8 cellular contexts compared by ENCODE assay signal in the genomic region with DNA sequence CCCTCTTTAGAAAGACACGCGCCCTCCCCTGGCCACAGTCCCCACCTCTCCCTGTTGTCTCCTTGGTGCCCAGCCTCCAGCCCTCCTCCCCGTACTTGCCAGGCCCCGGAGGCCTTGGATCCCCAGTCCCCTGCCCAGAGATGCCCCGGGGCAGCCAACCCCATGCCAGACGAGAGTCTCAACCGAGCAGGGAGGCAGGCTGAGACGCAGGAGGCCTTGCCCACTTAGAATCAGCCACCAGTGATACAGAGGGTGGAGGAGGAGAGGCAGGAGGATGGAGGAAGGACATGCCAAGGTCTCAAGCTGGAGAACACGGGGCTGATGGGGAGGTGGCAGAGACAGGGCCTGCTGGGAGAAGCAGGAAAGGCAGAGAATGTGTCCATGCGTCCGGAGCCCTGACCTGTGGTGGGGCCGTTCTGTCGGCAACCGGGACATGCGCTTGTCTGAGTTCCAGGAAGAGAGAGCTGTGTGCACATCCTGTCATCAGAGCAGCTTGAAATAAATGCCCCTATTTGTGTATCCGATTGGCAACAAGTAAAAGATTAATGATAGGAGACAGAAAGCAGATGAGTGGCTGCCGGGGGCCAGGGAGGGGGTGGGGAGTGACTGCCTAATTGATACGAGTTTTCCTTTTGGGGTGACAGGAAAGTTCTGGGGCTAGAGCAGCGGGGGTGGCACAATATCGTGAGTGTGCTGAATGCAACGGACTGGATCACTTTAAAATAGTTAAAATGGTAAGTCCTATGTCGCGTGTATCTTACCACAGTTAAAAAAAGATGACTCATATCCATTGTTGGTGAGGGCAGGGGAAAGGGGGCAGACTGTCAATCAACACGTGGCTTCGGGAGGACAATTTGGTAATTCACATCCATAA. TPM values are rescaled to one million over a fixed set of nuclear protein-coding genes. Genes with fewer than 3 reads are reported as not detected.
A peak's percentile ranks its signal among the peaks of the same experiment; 100 is the strongest.
DNase-seq lines count a peak whose midpoint lies in the region; ATAC-seq and TF ChIP-seq lines count a peak whose summit lies in the region.

No MANE protein-coding gene starts in this region.

- in situ Hi-C loops in GM13977 (cut with MboI; ENCODE audit: low pct_unique_long_range_greater_than_20kb, low sequenced_read_pairs, unreplicated experiment) = no loop called here

- POLR2A ChIA-PET in RWPE1 (lab: Yijun Ruan, JAX; ENCODE audit: low non-redundant PET) = no interaction called here

- H3K27ac ChIP-seq in layer of hippocampus (ENCODE audit: low read depth, low read length) = peak overlapping the region; percentile 58
- H3K27ac ChIP-seq in RWPE1 = no peak overlapping the region

- CTCF ChIA-PET in RWPE1 (lab: Yijun Ruan, JAX) = interaction anchor here (0.7 kb wide), 1 partner anchor 105 kb away, joined by 5 read pairs; no protein-coding TSS in a partner anchor

- ATAC-seq in GM21447 (IDR thresholded peaks at IDR 0.05; ENCODE audit: unreplicated experiment) (no peak), GM21390 (IDR thresholded peaks at IDR 0.05; ENCODE audit: unreplicated experiment) (no peak)

- H3K27me3 ChIP-seq in layer of hippocampus (ENCODE audit: control insufficient read depth, insufficient read depth, low read length) = peaks cover 2% of the 10 kb centered on the region

- TF ChIP-seq CTCF in GM13977 (IDR thresholded peaks at IDR 0.05; ENCODE audit: extremely low read depth, insufficient read depth, missing control alignments) (no peak), RWPE1 (conservative IDR thresholded peaks at IDR 0.05; ENCODE audit: low read depth) (no peak)

- DNase-seq in RPMI7951 (ENCODE audit: low read depth) = peak; percentile 65
- DNase-seq in activated T-cell treated with anti-CD3 and anti-CD28 coated beads, Interleukin-2, amount 50 U/mL, for 48 hours = peak; percentile 74 to 75
- DNase-seq in stimulated activated CD8-positive, alpha-beta memory T cell treated with anti-CD3 and anti-CD28 coated beads, Interleukin-4, amount 100 ng/mL, for 48 hours = peak; percentile 62
- no peak for DNase-seq in GM13977 (ENCODE audit: low spot score)
- no peak for DNase-seq in RWPE1 (ENCODE audit: low spot score)

RNA-seq across cellular contexts. Expression of a gene that starts 44.7 kb away (rescaled TPM):
- 17.2 and 17.4 TPM in 2 replicates for total RNA-seq in RPMI7951 (2014; rRNA removed; shearing (Covaris generic))

Comparison
In these comparisons a context has a peak if more than half of its experiments do, and no peak if none do; other contexts are left out.
1. DNase-seq: peak in RPMI7951 (single experiment), activated T-cell treated with anti-CD3 and anti-CD28 coated beads, Interleukin-2, amount 50 U/mL, for 48 hours (2 of 2) and stimulated activated CD8-positive, alpha-beta memory T cell treated with anti-CD3 and anti-CD28 coated beads, Interleukin-4, amount 100 ng/mL, for 48 hours (single experiment); none in GM13977 (single experiment) and RWPE1 (single experiment).